Comparison of ENCODE assay signal across 24 cellular contexts in the genomic region with DNA sequence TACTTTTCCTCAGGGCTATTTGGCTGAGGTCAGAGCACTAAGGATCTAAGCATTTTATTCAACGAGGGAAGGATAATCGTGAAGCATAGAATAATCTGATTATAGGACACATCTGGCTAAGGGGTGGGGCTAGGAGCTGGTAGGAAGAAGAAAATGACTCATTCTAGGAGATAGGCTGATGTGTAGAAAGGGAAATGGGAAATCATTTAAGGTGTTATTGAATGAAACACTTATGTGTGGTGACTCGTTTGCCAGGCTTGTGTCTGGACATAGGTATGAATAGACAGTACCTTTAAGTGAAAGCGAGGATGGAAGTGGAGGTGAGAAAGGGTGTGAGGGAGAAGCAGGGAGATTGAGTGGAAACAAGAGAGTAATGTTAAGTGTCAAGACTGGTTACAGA.
A peak's percentile ranks its signal among the peaks of the same experiment; 100 is the strongest.
DNase-seq lines count a peak whose midpoint lies in the region; FAIRE-seq and TF ChIP-seq lines count a peak whose summit lies in the region.
"Had no signal": no experiment of that assay in that cellular context is flagged by ENCODE, and none has a peak within 500 bp of the region (broad histone marks: within the 10 kb centered on the region; RNA-seq: fewer than 3 reads in every experiment).

No MANE protein-coding gene starts in this region.

- FAIRE-seq in H1 (lab: Jason Lieb, UNC), result no peak
- FAIRE-seq: D721Med, GM12892 had no signal

- no peaks in the 10 kb centered on the region for H3K79me2 ChIP-seq in H1 (ENCODE audit: control insufficient read depth in 1 of 2, insufficient read depth in 2 of 2, low read length in 2 of 2)

- H2BK15ac ChIP-seq in H1 (ENCODE audit: low read length) (no peak overlapping the region), neuronal stem cell (ENCODE audit: low read length) (no peak overlapping the region)

- no peak for TF ChIP-seq RAD21 in H1 (IDR thresholded peaks at IDR 0.05 in 1 of 2, conservative IDR thresholded peaks at IDR 0.05 in 1 of 2; ENCODE audit: low read depth in 2 of 2, low read length in 2 of 2)

- no TSS peak for BruUV-seq in MCF 10A (replicated peaks; lab: Mats Ljungman, UMichigan)

- H3K18ac ChIP-seq in H1 (ENCODE audit: extremely low read depth, low read length), result no peak overlapping the region
- no peak overlapping the region for H3K18ac ChIP-seq in neuronal stem cell (ENCODE audit: low read length)

- H2BK5ac ChIP-seq in H1 (ENCODE audit: low read depth, low read length) (no peak overlapping the region), neuronal stem cell (ENCODE audit: low read length) (no peak overlapping the region)

- no peaks in the 10 kb centered on the region for H3K36me3 Mint-ChIP-seq in MCF 10A (ENCODE audit: insufficient read depth, unreplicated experiment)
- no peaks in the 10 kb centered on the region for H3K36me3 Mint-ChIP-seq in HFFc6 (ENCODE audit: low read depth)
- H3K36me3 Mint-ChIP-seq: CD14-positive monocyte had no signal

- no peak for TF ChIP-seq EP300 in H1 (IDR thresholded peaks at IDR 0.05; ENCODE audit: borderline replicate concordance in 1 of 2, low read depth in 2 of 2, low read length in 2 of 2)

- H3K4me1 ChIP-seq in breast epithelium, result no peaks in the 10 kb centered on the region
- no peaks in the 10 kb centered on the region for H3K4me1 ChIP-seq in H1 (replicated peaks in 1 of 4; ENCODE audit: control insufficient read depth in 3 of 4, insufficient read depth in 4 of 4, low read length in 3 of 4)
- H3K4me1 ChIP-seq in neuronal stem cell (ENCODE audit: control insufficient read depth in 2 of 2, insufficient read depth in 1 of 2, low read depth in 1 of 2, low read length in 2 of 2), result no peaks in the 10 kb centered on the region
- H3K4me1 ChIP-seq: Peyer's patch, SJSA1 had no signal

- CTCF ChIA-PET in MCF 10A (lab: Yijun Ruan, JAX), result no interaction called here
- CTCF ChIA-PET in RWPE1 (lab: Yijun Ruan, JAX), result no interaction called here
- CTCF ChIA-PET in H1 (lab: Charles Lee; ENCODE audit: partially characterized antibody), result interaction anchor here (1.3 kb wide), 1 partner anchor 12 kb away, joined by 5 read pairs; no protein-coding TSS in a partner anchor

- H2AFZ ChIP-seq in H1 (ENCODE audit: low read length) (0 out of 2 replicates have a peak overlapping the region, but pooled peaks have one; percentile 32), neuronal stem cell (ENCODE audit: low read length) (peak overlapping the region; percentile 20)

- H2AK5ac ChIP-seq in H1 (ENCODE audit: low read depth, low read length), result no peak overlapping the region
- no peak overlapping the region for H2AK5ac ChIP-seq in neuronal stem cell (ENCODE audit: low read depth, low read length)

- DNase-seq in MCF 10A (ENCODE audit: unreplicated experiment), result peak; percentile 10
- no peak for DNase-seq in breast epithelium (ENCODE audit: low spot score in 2 of 2)
- DNase-seq in RWPE1 (ENCODE audit: low spot score), result peak; percentile 1
- DNase-seq in H1 (ENCODE audit: low read depth in 1 of 2, low spot score in 2 of 2), result no peak
- DNase-seq in neuronal stem cell (ENCODE audit: low spot score), result no peak
- DNase-seq in HFFc6, result no peak
- DNase-seq in activated CD8-positive, alpha-beta memory T cell treated with anti-CD3 and anti-CD28 coated beads, Interleukin-2, amount 50 U/mL, for 48 hours, result no peak
- DNase-seq in DMS79 treated with DMSO at 0.1 percent for 48 hours (lab: John Stamatoyannopoulos, UW), result no peak
- DNase-seq: DND-41; GOT3; KBM-7; NCI-H1092; NCI-H1436; NCI-H187 treated with DMSO at 0.1 percent for 48 hours; NCI-H2107; NCI-H2227 treated with DMSO at 0.1 percent for 48 hours; NCI-H510A; NK-92 treated with Interleukin-12 subunit alpha and Interleukin-12 subunit beta, amount 100 ng/mL, for 24 hours; Peyer's patch had no signal

- H3K79me1 ChIP-seq in H1 (ENCODE audit: low read depth, low read length) (no peaks in the 10 kb centered on the region), neuronal stem cell (ENCODE audit: low read depth, low read length) (no peaks in the 10 kb centered on the region)

- H3K14ac ChIP-seq in H1 (ENCODE audit: insufficient read length) (no peak overlapping the region), neuronal stem cell (ENCODE audit: low read length) (no peak overlapping the region)

- no peak overlapping the region for H3K9ac ChIP-seq in H1 (replicated peaks in 1 of 4; ENCODE audit: extremely low read depth in 1 of 4, low read depth in 3 of 4, low read length in 3 of 4)
- H3K9ac ChIP-seq in neuronal stem cell (ENCODE audit: low read depth, low read length, poor library complexity), result no peak overlapping the region

- no peaks in the 10 kb centered on the region for H3K23me2 ChIP-seq in H1 (ENCODE audit: low read depth, low read length)

- no peak overlapping the region for H3K56ac ChIP-seq in H1 (replicated peaks; ENCODE audit: insufficient read length, low read depth, low read length)

- H4K91ac ChIP-seq in H1 (replicated peaks; ENCODE audit: insufficient read length, low read length) (no peak overlapping the region), neuronal stem cell (ENCODE audit: low read depth, low read length, poor library complexity) (no peak overlapping the region)

- H3K4me3 ChIP-seq in breast epithelium, result no peak overlapping the region
- no peak overlapping the region for H3K4me3 ChIP-seq in H1 (ENCODE audit: extremely low read depth in 1 of 4, insufficient read depth in 2 of 4, low read depth in 3 of 4, low read length in 4 of 4)
- H3K4me3 ChIP-seq in neuronal stem cell (ENCODE audit: low read length in 2 of 2), result no peak overlapping the region
- H3K4me3 ChIP-seq: Peyer's patch, SJSA1 had no signal

- intact Hi-C loops in MCF 10A (cut with micrococcal nuclease), result no loop called here
- intact Hi-C loops in breast epithelium (cut with DNase I; ENCODE audit: low total_unique reads), result no loop called here

- H3K9me3 ChIP-seq in breast epithelium (peaks cover 0 to 8% of the 10 kb centered on the region in 2 donors), H1 (ENCODE audit: insufficient read depth in 2 of 2, low read depth in 1 of 2, low read length in 1 of 2) (peaks cover 0 to 2% of the 10 kb centered on the region in 2 experiments; a peak in 1 of 4 replicates), neuronal stem cell (replicated peaks in 1 of 2; ENCODE audit: control insufficient read depth in 2 of 2, insufficient read depth in 1 of 2, low read depth in 1 of 2, low read length in 2 of 2) (peaks cover 0 to 9% of the 10 kb centered on the region in 2 donors)
- H3K9me3 ChIP-seq: Peyer's patch, SJSA1 had no signal

- H3K36me3 ChIP-seq in breast epithelium (no peaks in the 10 kb centered on the region), H1 (ENCODE audit: control insufficient read depth in 2 of 4, insufficient read depth in 4 of 4, low read length in 3 of 4) (no peaks in the 10 kb centered on the region), neuronal stem cell (replicated peaks in 1 of 2; ENCODE audit: control insufficient read depth in 2 of 2, insufficient read depth in 2 of 2, low read length in 2 of 2) (no peaks in the 10 kb centered on the region)
- H3K36me3 ChIP-seq: Peyer's patch, SJSA1 had no signal

- H3K4me1 Mint-ChIP-seq in MCF 10A (ENCODE audit: insufficient read depth, unreplicated experiment), result peaks cover 7% of the 10 kb centered on the region
- no peaks in the 10 kb centered on the region for H3K4me1 Mint-ChIP-seq in HFFc6 (ENCODE audit: low read depth)
- H3K4me1 Mint-ChIP-seq: B cell, CD14-positive monocyte had no signal

- no peak overlapping the region for H3K4me3 Mint-ChIP-seq in MCF 10A (ENCODE audit: unreplicated experiment)
- H3K4me3 Mint-ChIP-seq in HFFc6, result no peak overlapping the region
- H3K4me3 Mint-ChIP-seq: B cell, CD14-positive monocyte had no signal

- 91% methylated on average over 4 of the region's 4 CpGs; no CpG with 5 or more reads in 1 of the 2 experiments for WGBS in H1 (ENCODE audit: extremely low coverage in 1 of 2, insufficient coverage in 1 of 2, insufficient read length in 1 of 2, insufficient replicate concordance in 2 of 2, low coverage in 1 of 2, low lambda C conversion rate in 2 of 2, missing lambda C conversion rate in 1 of 2), 2 experiments
- 100% methylated on average over 1 of the region's 4 CpGs; no CpG with 5 or more reads in 1 of the 2 donors for WGBS in neuronal stem cell (ENCODE audit: extremely low coverage in 2 of 2, insufficient read length in 2 of 2, insufficient replicate concordance in 1 of 2), 2 donors

- TF ChIP-seq CTCF in MCF 10A (IDR thresholded peaks at IDR 0.05; ENCODE audit: unreplicated experiment), result no peak
- no peak for TF ChIP-seq CTCF in breast epithelium (IDR thresholded peaks at IDR 0.05)
- no peak for TF ChIP-seq CTCF in RWPE1 (conservative IDR thresholded peaks at IDR 0.05; ENCODE audit: low read depth)
- no peak for TF ChIP-seq CTCF in H1 (IDR thresholded peaks at IDR 0.05; ENCODE audit: control extremely low read depth in 1 of 3, insufficient read depth in 1 of 3, low read depth in 1 of 3, low read length in 3 of 3)
- no peak for TF ChIP-seq CTCF in HFFc6 (IDR thresholded peaks at IDR 0.05)

- no peaks in the 10 kb centered on the region for H3K9me3 Mint-ChIP-seq in MCF 10A (ENCODE audit: unreplicated experiment)
- H3K9me3 Mint-ChIP-seq in HFFc6, result peaks cover 8% of the 10 kb centered on the region; the same call in 1 of the 2 replicates

- no peak for TF ChIP-seq POLR2A in breast epithelium (IDR thresholded peaks at IDR 0.05)
- TF ChIP-seq POLR2A in H1 (IDR thresholded peaks at IDR 0.05; ENCODE audit: control extremely low read depth in 1 of 2, low read depth in 2 of 2, low read length in 2 of 2), result no peak

- H3K4me2 ChIP-seq in H1 (ENCODE audit: insufficient read depth in 1 of 2, low read depth in 2 of 2, low read length in 2 of 2) (no peak overlapping the region), neuronal stem cell (ENCODE audit: insufficient read depth, low read length, poor library complexity, severe bottlenecking) (no peak overlapping the region)

- H3K4ac ChIP-seq in H1 (replicated peaks; ENCODE audit: insufficient read length, low read depth, low read length) (no peak overlapping the region), neuronal stem cell (ENCODE audit: low read length) (no peak overlapping the region)

- H3K23ac ChIP-seq in H1 (ENCODE audit: insufficient read length) (no peak overlapping the region), neuronal stem cell (ENCODE audit: low read depth, low read length, poor library complexity) (no peak overlapping the region)

- no peak overlapping the region for H3K27ac Mint-ChIP-seq in MCF 10A (ENCODE audit: low read depth, unreplicated experiment)
- H3K27ac Mint-ChIP-seq in HFFc6, result no peak overlapping the region
- H3K27ac Mint-ChIP-seq: B cell, CD14-positive monocyte had no signal

- H3K27me3 Mint-ChIP-seq in MCF 10A (ENCODE audit: insufficient read depth, unreplicated experiment), result no peaks in the 10 kb centered on the region
- no peaks in the 10 kb centered on the region; the same call in 1 of the 2 replicates for H3K27me3 Mint-ChIP-seq in HFFc6 (ENCODE audit: insufficient read depth)

- H2BK120ac ChIP-seq in H1 (replicated peaks; ENCODE audit: low read depth, low read length), result no peak overlapping the region
- no peak overlapping the region for H2BK120ac ChIP-seq in neuronal stem cell (ENCODE audit: low read depth, low read length)

- H2BK12ac ChIP-seq in H1 (ENCODE audit: low read depth, low read length), result no peak overlapping the region
- H2BK12ac ChIP-seq in neuronal stem cell (ENCODE audit: low read length), result no peak overlapping the region

- POLR2A ChIA-PET in MCF 10A (lab: Yijun Ruan, JAX), result interaction anchor here (0.7 kb wide), 1 partner anchor 214 kb away, joined by 3 read pairs; no protein-coding TSS in a partner anchor
- POLR2A ChIA-PET in RWPE1 (lab: Yijun Ruan, JAX; ENCODE audit: low non-redundant PET), result no interaction called here
- POLR2A ChIA-PET in H1 (lab: Charles Lee; ENCODE audit: partially characterized antibody), result no interaction called here

- no peaks in the 10 kb centered on the region for H4K20me1 ChIP-seq in H1 (replicated peaks in 1 of 2; ENCODE audit: control insufficient read depth in 1 of 2, insufficient read depth in 2 of 2, low read length in 2 of 2)

- H3K27ac ChIP-seq in breast epithelium (no peak overlapping the region), RWPE1 (no peak overlapping the region), H1 (ENCODE audit: low read depth, low read length) (no peak overlapping the region), neuronal stem cell (replicated peaks; ENCODE audit: low read length) (no peak overlapping the region)
- H3K27ac ChIP-seq: Peyer's patch, SJSA1 had no signal

- no peak overlapping the region for H4K8ac ChIP-seq in H1 (ENCODE audit: extremely low read depth, insufficient read depth, low read length)
- no peak overlapping the region for H4K8ac ChIP-seq in neuronal stem cell (ENCODE audit: low read depth, low read length)

- no peaks in the 10 kb centered on the region for H3K27me3 ChIP-seq in breast epithelium
- peaks cover 0 to under 1% (median 0%) of the 10 kb centered on the region in 4 experiments; a peak in 1 of 7 replicates for H3K27me3 ChIP-seq in H1 (replicated peaks in 1 of 4; ENCODE audit: control insufficient read depth in 3 of 4, extremely low read depth in 1 of 4, insufficient read depth in 3 of 4, low read length in 3 of 4)
- H3K27me3 ChIP-seq in neuronal stem cell (ENCODE audit: control insufficient read depth in 3 of 3, insufficient read depth in 3 of 3, low read depth in 1 of 3, low read length in 3 of 3), result no peaks in the 10 kb centered on the region
- H3K27me3 ChIP-seq: Peyer's patch, SJSA1 had no signal

- H2BK20ac ChIP-seq in H1 (ENCODE audit: low read length), result no peak overlapping the region

- no peak overlapping the region for H4K5ac ChIP-seq in H1 (ENCODE audit: insufficient read length, low read depth, low read length)

Comparison
In these comparisons a context has a peak if more than half of its experiments do, and no peak if none do; other contexts are left out.
1. DNase-seq: peak in MCF 10A (single experiment) and RWPE1 (single experiment); none in breast epithelium (0 of 2), H1 (0 of 2), neuronal stem cell (single experiment), HFFc6 (single experiment), activated CD8-positive, alpha-beta memory T cell treated with anti-CD3 and anti-CD28 coated beads, Interleukin-2, amount 50 U/mL, for 48 hours (single experiment) and DMS79 treated with DMSO at 0.1 percent for 48 hours (single experiment).